In the genomic region with DNA sequence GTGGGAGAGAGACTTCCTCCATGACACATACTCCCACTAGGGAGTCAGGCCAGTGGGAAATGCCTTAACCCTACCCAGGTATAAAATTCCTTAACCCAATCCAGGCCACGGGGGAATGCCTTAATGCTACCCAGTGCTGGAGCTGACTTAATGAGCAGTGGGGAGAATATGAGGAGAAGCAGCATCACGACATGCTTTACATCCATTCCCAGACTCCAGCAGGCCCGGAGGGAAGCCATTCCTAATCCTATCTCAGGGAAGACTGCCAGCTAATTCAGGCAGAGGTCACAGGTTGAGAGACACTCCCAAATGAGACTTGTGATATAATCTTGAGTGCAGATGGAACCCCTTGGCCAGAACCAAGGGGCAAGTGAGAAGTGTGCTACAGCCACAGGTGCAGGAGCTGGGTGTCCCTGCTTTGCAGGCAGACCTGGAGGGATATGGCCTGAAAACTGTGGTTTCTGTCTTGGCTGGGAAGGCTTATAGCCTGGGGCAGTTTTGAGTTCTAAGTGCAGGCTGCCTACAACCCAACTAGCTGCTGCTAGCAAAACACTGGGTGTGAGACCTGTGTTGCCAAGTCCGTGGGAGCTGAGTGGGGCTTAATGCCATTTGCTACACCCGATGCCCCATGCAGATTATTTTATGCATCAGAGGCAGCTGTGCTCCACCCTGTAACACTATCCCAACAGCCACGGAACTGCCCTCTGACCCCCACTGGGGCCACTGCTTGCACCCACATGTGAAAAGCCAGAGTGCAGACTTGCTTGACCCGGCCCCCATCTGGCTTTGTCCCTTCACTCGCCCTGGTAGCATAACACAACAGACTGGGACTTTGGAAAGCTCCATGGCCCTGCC, we compare ENCODE assay signal across 16 cellular contexts. TPM values are rescaled to one million over a fixed set of nuclear protein-coding genes. Genes with fewer than 3 reads are reported as not detected.
A peak's percentile ranks its signal among the peaks of the same experiment; 100 is the strongest.
DNase-seq lines count a peak whose midpoint lies in the region; ATAC-seq and TF ChIP-seq lines count a peak whose summit lies in the region.
"Had no signal": no experiment of that assay in that cellular context is flagged by ENCODE, and none has a peak within 500 bp of the region (broad histone marks: within the 10 kb centered on the region; RNA-seq: fewer than 3 reads in every experiment).

No MANE protein-coding gene starts in this region.

- H3K27ac Mint-ChIP-seq in neural progenitor cell: peak overlapping the region; percentile 53

- no peak overlapping the region for H2AFZ ChIP-seq in neural progenitor cell (replicated peaks)

- H3K27me3 ChIP-seq in neural progenitor cell: no peaks in the 10 kb centered on the region
- H3K27me3 ChIP-seq: ascending aorta, pancreas had no signal

- H3K36me3 ChIP-seq in HEK293 (ENCODE audit: control insufficient read depth in 2 of 2, insufficient read depth in 1 of 2, low read length in 2 of 2): peaks cover 0 to 3% of the 10 kb centered on the region in 2 experiments; a peak in 1 of 3 replicates
- H3K36me3 ChIP-seq in neural progenitor cell: peaks cover 7% of the 10 kb centered on the region
- H3K36me3 ChIP-seq: ascending aorta, pancreas, thoracic aorta had no signal

- H3K9me3 ChIP-seq in HEK293 (ENCODE audit: control insufficient read depth, insufficient read depth, low read depth, low read length) (no peaks in the 10 kb centered on the region), neural progenitor cell (ENCODE audit: low read depth) (no peaks in the 10 kb centered on the region)
- H3K9me3 ChIP-seq: pancreas, thoracic aorta had no signal

- ATAC-seq in GM21723 (IDR thresholded peaks at IDR 0.05; ENCODE audit: unreplicated experiment): no peak
- ATAC-seq: left cardiac atrium, pancreas had no signal

- H3F3A ChIP-seq in neural progenitor cell (ENCODE audit: low read depth): no peaks in the 10 kb centered on the region

- CTCF ChIA-PET in HEK293 (lab: Yijun Ruan, JAX): interaction anchor here (1.0 to 2.2 kb wide), 2 partner anchors 36 to 56 kb away, joined by 3 to 10 read pairs; no protein-coding TSS in a partner anchor

- H3K27ac ChIP-seq in HEK293 (ENCODE audit: extremely low read depth, low read depth, low read length) (no peak overlapping the region), neural progenitor cell (no peak overlapping the region)
- H3K27ac ChIP-seq: ascending aorta, pancreas, thoracic aorta had no signal

- peaks cover 87% of the 10 kb centered on the region for H3K79me2 ChIP-seq in neural progenitor cell (ENCODE audit: low read depth)

- H4K20me1 ChIP-seq in neural progenitor cell (ENCODE audit: low read depth): peaks cover 14% of the 10 kb centered on the region

- H3K27me3 Mint-ChIP-seq in neural progenitor cell (ENCODE audit: insufficient read depth, low read depth): no peaks in the 10 kb centered on the region

- DNase-seq in RPMI7951 (ENCODE audit: low read depth): peak; percentile 73
- peak; percentile 15 for DNase-seq in fibroblast of the aortic adventitia (ENCODE audit: low read depth)
- no peak for DNase-seq in neural progenitor cell (ENCODE audit: low spot score)
- no peak for DNase-seq in NOMO-1 (lab: John Stamatoyannopoulos, UW; ENCODE audit: unreplicated experiment in 2 of 2)
- no peak for DNase-seq in NCI-H1105 (lab: John Stamatoyannopoulos, UW)
- no peak for DNase-seq in NCI-H748 treated with DMSO at 0.1 percent for 48 hours (lab: John Stamatoyannopoulos, UW)
- DNase-seq: activated CD4-positive, CD25-positive, alpha-beta regulatory T cell treated with anti-CD3 and anti-CD28 coated beads, Interleukin-2, amount 50 U/mL, for 72 hours; cortex of kidney; left cardiac atrium; NK-92 treated with Interleukin-12 subunit alpha and Interleukin-12 subunit beta, amount 100 ng/mL, for 24 hours; pancreas; SHP77 treated with DMSO at 0.1 percent for 48 hours had no signal

- H3K4me3 Mint-ChIP-seq in neural progenitor cell: no peak overlapping the region

- TF ChIP-seq CTCF in HEK293 (tag by site-specific recombination; IDR thresholded peaks at IDR 0.05): no peak
- no peak for TF ChIP-seq CTCF in fibroblast of the aortic adventitia (IDR thresholded peaks at IDR 0.05; ENCODE audit: insufficient read depth, low read length)
- no peak for TF ChIP-seq CTCF in neural progenitor cell (IDR thresholded peaks at IDR 0.05)

- POLR2A ChIA-PET in HEK293 (lab: Yijun Ruan, JAX): no interaction called here

- H3K4me1 ChIP-seq in HEK293 (ENCODE audit: control insufficient read depth, insufficient read depth, low read length) (peaks cover 1% of the 10 kb centered on the region; the same call in 1 of the 2 replicates), neural progenitor cell (peaks cover 17% of the 10 kb centered on the region)

- H3K4me1 Mint-ChIP-seq in neural progenitor cell: peaks cover 8% of the 10 kb centered on the region

- H3K4me3 ChIP-seq in HEK293 (ENCODE audit: low read depth, low read length) (no peak overlapping the region), fibroblast of the aortic adventitia (ENCODE audit: low read depth, low read length) (no peak overlapping the region), neural progenitor cell (no peak overlapping the region)
- H3K4me3 ChIP-seq: ascending aorta, pancreas, thoracic aorta had no signal

- H3K36me3 Mint-ChIP-seq in neural progenitor cell: peaks cover 56% of the 10 kb centered on the region

- peaks cover 30% of the 10 kb centered on the region for H3K9me3 Mint-ChIP-seq in neural progenitor cell

- H3K9ac ChIP-seq in neural progenitor cell: no peak overlapping the region

- H3K4me2 ChIP-seq in neural progenitor cell: no peak overlapping the region

TF ChIP-seq in HEK293, 187 proteins besides CTCF, POLR2A, EP300 and RAD21:
- TF ChIP-seq SCRT2 (tag by site-specific recombination; IDR thresholded peaks at IDR 0.05): peak; percentile 44; the same call in 1 of the 2 replicates
- no peak for TF ChIP-seq ZNF623 (tag by site-specific recombination; IDR thresholded peaks at IDR 0.05)
- peak; percentile 28 for TF ChIP-seq ZFHX2 (tag by site-specific recombination; conservative IDR thresholded peaks at IDR 0.05)
- TF ChIP-seq GLIS2 (tag by site-specific recombination; IDR thresholded peaks at IDR 0.05): no peak
- TF ChIP-seq SCRT1 (tag by site-specific recombination; IDR thresholded peaks at IDR 0.05; ENCODE audit: borderline replicate concordance): 0 out of 2 replicates have a peak, but pooled peaks have one; percentile 24
- no peak for TF ChIP-seq ZNF747 (tag by site-specific recombination; IDR thresholded peaks at IDR 0.05)
- no peak for TF ChIP-seq ZEB2 (tag by site-specific recombination; IDR thresholded peaks at IDR 0.05)
- no peak for TF ChIP-seq ZNF530 (tag by site-specific recombination; IDR thresholded peaks at IDR 0.05; ENCODE audit: low read depth)
- TF ChIP-seq EGR2 (tag by site-specific recombination; IDR thresholded peaks at IDR 0.05; ENCODE audit: low read depth): peak; percentile 26; the same call in 1 of the 2 replicates
- no peak for TF ChIP-seq ZNF214 (tag by site-specific recombination; IDR thresholded peaks at IDR 0.05; ENCODE audit: borderline replicate concordance)
- no peak for TF ChIP-seq TRIM28 (IDR thresholded peaks at IDR 0.05; ENCODE audit: borderline replicate concordance, low read length)

RNA-seq across cellular contexts. Expression of a gene that starts 45.2 kb away (rescaled TPM):
- not detected in 2 replicates for total RNA-seq in RPMI7951 (2014; rRNA removed; shearing (Covaris generic))
- not detected in 2 replicates for total RNA-seq in fibroblast of the aortic adventitia (ENCODE audit: low replicate concordance)
- not detected in 2 replicates for total RNA-seq in neural progenitor cell (ENCODE audit: low replicate concordance)
- total RNA-seq: ascending aorta, left cardiac atrium, thoracic aorta had no signal

RNA-seq across cellular contexts. Expression of a gene that starts 56.5 kb away (rescaled TPM):
- total RNA-seq in RPMI7951 (2014; rRNA removed; shearing (Covaris generic)): not detected in 2 replicates
- total RNA-seq in fibroblast of the aortic adventitia (ENCODE audit: low replicate concordance) (not detected in 2 replicates), neural progenitor cell (ENCODE audit: low replicate concordance) (not detected in 2 replicates)
- total RNA-seq: ascending aorta, left cardiac atrium, thoracic aorta had no signal

Comparison
In these comparisons a context has a peak if more than half of its experiments do, and no peak if none do; other contexts are left out.
1. DNase-seq: peak in RPMI7951 (single experiment) and fibroblast of the aortic adventitia (single experiment); none in neural progenitor cell (single experiment), NOMO-1 (0 of 2), NCI-H1105 (single experiment) and NCI-H748 treated with DMSO at 0.1 percent for 48 hours (single experiment).